In the genomic region with DNA sequence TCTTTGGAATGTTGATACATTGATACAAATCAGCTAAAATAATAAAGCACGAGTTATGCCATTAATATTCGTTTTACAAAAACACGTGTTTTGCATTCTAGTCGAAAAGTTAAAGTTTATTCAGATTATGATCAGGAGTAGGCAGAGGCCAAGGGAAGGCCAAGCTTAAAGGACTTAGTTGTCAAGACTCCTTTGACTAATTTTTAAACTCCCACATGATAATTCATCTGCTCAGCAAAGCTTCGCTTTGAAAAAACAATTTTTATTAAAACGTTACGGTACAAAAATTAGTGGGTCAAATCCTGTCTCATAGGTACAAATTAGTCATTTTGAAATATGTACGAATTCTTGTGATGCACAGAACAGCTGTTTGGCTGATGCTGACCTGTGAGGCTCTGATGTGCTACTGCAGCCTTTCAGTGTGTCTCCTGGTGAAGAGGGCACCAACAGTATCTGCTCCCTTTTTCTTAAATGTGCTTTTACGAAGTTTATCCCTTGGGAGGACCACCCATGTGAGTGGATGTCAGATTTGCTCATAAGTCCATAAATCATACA, we compare ENCODE assay signal across 13 cellular contexts. TPM values are rescaled to one million over a fixed set of nuclear protein-coding genes. Genes with fewer than 3 reads are reported as not detected.
A peak's percentile ranks its signal among the peaks of the same experiment; 100 is the strongest.
DNase-seq lines count a peak whose midpoint lies in the region; ATAC-seq and TF ChIP-seq lines count a peak whose summit lies in the region.
"Had no signal": no experiment of that assay in that cellular context is flagged by ENCODE, and none has a peak within 500 bp of the region (broad histone marks: within the 10 kb centered on the region; RNA-seq: fewer than 3 reads in every experiment).

No MANE protein-coding gene starts in this region.

- H3K27me3 ChIP-seq in left lung: no peaks in the 10 kb centered on the region
- H3K27me3 ChIP-seq: SJSA1 had no signal

- H3K36me3 ChIP-seq in left lung: no peaks in the 10 kb centered on the region
- H3K36me3 ChIP-seq: SJSA1 had no signal

- ATAC-seq in GM18870 (IDR thresholded peaks at IDR 0.05; ENCODE audit: unreplicated experiment): peak; percentile 58
- peak; percentile 60 for ATAC-seq in GM21528 (IDR thresholded peaks at IDR 0.05; ENCODE audit: low FRiP score, unreplicated experiment)
- ATAC-seq in HG03103 (IDR thresholded peaks at IDR 0.05; ENCODE audit: low read depth, unreplicated experiment): peak; percentile 52
- no peak for ATAC-seq in left lung

- DNase-seq in fibroblast of mammary gland (ENCODE audit: low read depth) (peak; percentile 42), activated gamma-delta T cell (lab: John Stamatoyannopoulos, UW) (no peak), occipital lobe (lab: John Stamatoyannopoulos, UW) (no peak), left lung (no peak)
- DNase-seq: activated CD4-positive, alpha-beta T cell treated with anti-CD3 and anti-CD28 coated beads for 48 hours; effector memory CD4-positive, alpha-beta T cell; mesendoderm; NCI-H526 treated with DMSO at 0.1 percent for 48 hours; stimulated activated CD4-positive, alpha-beta T cell treated with anti-CD3 and anti-CD28 coated beads, Interleukin-4, amount 100 ng/mL, for 4 hours had no signal

- H3K9me3 ChIP-seq in left lung: no peaks in the 10 kb centered on the region
- H3K9me3 ChIP-seq: SJSA1 had no signal

- H3K4me1 ChIP-seq in left lung: peaks cover 0 to 15% of the 10 kb centered on the region in 2 donors
- H3K4me1 ChIP-seq: SJSA1 had no signal

- intact Hi-C loops in left lung (cut with DNase I): no loop called here

- no peak overlapping the region for H3K27ac ChIP-seq in left lung
- H3K27ac ChIP-seq: SJSA1 had no signal

- no peak overlapping the region for H3K4me3 ChIP-seq in fibroblast of mammary gland (ENCODE audit: control insufficient read depth, low read depth, low read length)
- H3K4me3 ChIP-seq in left lung: no peak overlapping the region
- H3K4me3 ChIP-seq: SJSA1 had no signal

- TF ChIP-seq CTCF in fibroblast of mammary gland (conservative IDR thresholded peaks at IDR 0.05; ENCODE audit: control insufficient read depth, insufficient read depth, low read depth, low read length) (no peak), left lung (IDR thresholded peaks at IDR 0.05) (no peak)

RNA-seq across cellular contexts. Expression of a gene that starts 23.0 kb away (rescaled TPM):
- total RNA-seq in occipital lobe (27.1 TPM), left lung (10 to 100 TPM; 73.2 to 98.0 TPM)
